In genomic region chr14:85532981-85533820, GRCh38 we compare ENCODE assay signal across 8 cellular contexts. TPM values are rescaled to one million over a fixed set of nuclear protein-coding genes. Genes with fewer than 3 reads are reported as not detected.
DNase-seq lines count a peak whose midpoint lies in the region; ATAC-seq and TF ChIP-seq lines count a peak whose summit lies in the region.

No MANE protein-coding gene starts in this region.

- H3K36me3 ChIP-seq in skeletal muscle tissue (ENCODE audit: control insufficient read depth in 3 of 3, insufficient read depth in 3 of 3, low read length in 3 of 3), result no peaks in the 10 kb centered on the region

- POLR2A ChIA-PET in naive thymus-derived CD8-positive, alpha-beta T cell (lab: Charles Lee), result no interaction called here

- H3K4me1 Mint-ChIP-seq in chondrocyte (ENCODE audit: low read depth), result peaks cover 51% of the 10 kb centered on the region
- H3K4me1 Mint-ChIP-seq in naive thymus-derived CD8-positive, alpha-beta T cell, result peaks cover 3 to 20% (median 17%) of the 10 kb centered on the region in 4 donors
- H3K4me1 Mint-ChIP-seq in activated T-helper 2 cell treated with anti-CD3 and anti-CD28 coated beads, Interferon-gamma antibody, Interleukin-2, Interleukin-4, amounts not matched to agents 10 μg/mL and 5 μg/mL and 100 μg/mL, durations not matched to agents 14 hours and 24 hours and 36 hours (ENCODE audit: low read depth), result peaks cover 8% of the 10 kb centered on the region

- peak overlapping the region; percentile 91 for H3K4me3 Mint-ChIP-seq in chondrocyte (ENCODE audit: unreplicated experiment)
- H3K4me3 Mint-ChIP-seq in naive thymus-derived CD8-positive, alpha-beta T cell, result peak overlapping the region in 1 of 10 donors; percentile 3
- no peak overlapping the region for H3K4me3 Mint-ChIP-seq in activated T-helper 2 cell treated with anti-CD3 and anti-CD28 coated beads, Interferon-gamma antibody, Interleukin-2, Interleukin-4, amounts not matched to agents 10 μg/mL and 5 μg/mL and 100 μg/mL, durations not matched to agents 14 hours and 24 hours and 36 hours (ENCODE audit: low read depth)

- H3K9me3 ChIP-seq in skeletal muscle tissue (ENCODE audit: control insufficient read depth in 3 of 3, low read length in 3 of 3), result no peaks in the 10 kb centered on the region

- peak overlapping the region; percentile 98 for H3K27ac Mint-ChIP-seq in chondrocyte (ENCODE audit: unreplicated experiment)
- H3K27ac Mint-ChIP-seq in naive thymus-derived CD8-positive, alpha-beta T cell, result no peak overlapping the region
- H3K27ac Mint-ChIP-seq in activated T-helper 2 cell treated with anti-CD3 and anti-CD28 coated beads, Interferon-gamma antibody, Interleukin-2, Interleukin-4, amounts not matched to agents 10 μg/mL and 5 μg/mL and 100 μg/mL, durations not matched to agents 14 hours and 24 hours and 36 hours, result no peak overlapping the region

- no peaks in the 10 kb centered on the region for H3K36me3 Mint-ChIP-seq in chondrocyte (ENCODE audit: low read depth)
- peaks cover 0 to 9% (median 9%) of the 10 kb centered on the region in 3 donors for H3K36me3 Mint-ChIP-seq in naive thymus-derived CD8-positive, alpha-beta T cell
- H3K36me3 Mint-ChIP-seq in activated T-helper 2 cell treated with anti-CD3 and anti-CD28 coated beads, Interferon-gamma antibody, Interleukin-2, Interleukin-4, amounts not matched to agents 10 μg/mL and 5 μg/mL and 100 μg/mL, durations not matched to agents 14 hours and 24 hours and 36 hours (ENCODE audit: low read depth), result no peaks in the 10 kb centered on the region

- peaks cover 36 to 41% (median 39%) of the 10 kb centered on the region in 3 donors for H3K4me1 ChIP-seq in skeletal muscle tissue (ENCODE audit: control insufficient read depth in 3 of 3, insufficient read depth in 3 of 3, low read length in 3 of 3)

- no peak for ATAC-seq in naive thymus-derived CD8-positive, alpha-beta T cell
- no peak for ATAC-seq in GM19023 (IDR thresholded peaks at IDR 0.05; ENCODE audit: unreplicated experiment)

- TF ChIP-seq CTCF in chondrocyte (IDR thresholded peaks at IDR 0.05), result no peak

- H3K9ac ChIP-seq in skeletal muscle tissue (ENCODE audit: low read depth in 1 of 3, low read length in 3 of 3), result peak overlapping the region; percentile 76 to 96 (median 88)

- peak overlapping the region; percentile 76 to 91 (median 85) for H3K4me3 ChIP-seq in skeletal muscle tissue (ENCODE audit: low read length in 3 of 3)

- intact Hi-C loops in activated T-helper 2 cell treated with anti-CD3 and anti-CD28 coated beads, Interferon-gamma antibody, Interleukin-2, Interleukin-4, amounts not matched to agents 10 μg/mL and 5 μg/mL and 100 μg/mL, durations not matched to agents 14 hours and 24 hours and 36 hours (cut with micrococcal nuclease), result no loop called here

- DNase-seq in COLO829 (ENCODE audit: low spot score) (peak; percentile 69), NCI-H187 (lab: John Stamatoyannopoulos, UW) (peak; percentile 56 to 76), chondrocyte (ENCODE audit: low spot score) (no peak), islet precursor cell (peak; percentile 93)
- no peak for DNase-seq in naive thymus-derived CD8-positive, alpha-beta T cell
- no peak for DNase-seq in activated T-helper 2 cell treated with anti-CD3 and anti-CD28 coated beads, Interferon-gamma antibody, Interleukin-2, Interleukin-4, amounts not matched to agents 10 μg/mL and 5 μg/mL and 100 μg/mL, durations not matched to agents 14 hours and 24 hours and 36 hours (ENCODE audit: low spot score)

- peaks cover 2 to 30% (median 19%) of the 10 kb centered on the region in 3 donors for H3K27me3 ChIP-seq in skeletal muscle tissue (ENCODE audit: control insufficient read depth in 3 of 3, insufficient read depth in 3 of 3, low read length in 3 of 3)

- peak overlapping the region; percentile 94 for H3K27ac ChIP-seq in skeletal muscle tissue (ENCODE audit: low read depth, low read length)

- no peaks in the 10 kb centered on the region for H3K27me3 Mint-ChIP-seq in chondrocyte (ENCODE audit: low read depth)
- H3K27me3 Mint-ChIP-seq in naive thymus-derived CD8-positive, alpha-beta T cell, result peaks cover 32 to 78% (median 58%) of the 10 kb centered on the region in 5 donors
- peaks cover 69% of the 10 kb centered on the region for H3K27me3 Mint-ChIP-seq in activated T-helper 2 cell treated with anti-CD3 and anti-CD28 coated beads, Interferon-gamma antibody, Interleukin-2, Interleukin-4, amounts not matched to agents 10 μg/mL and 5 μg/mL and 100 μg/mL, durations not matched to agents 14 hours and 24 hours and 36 hours (ENCODE audit: low read depth)

- no peaks in the 10 kb centered on the region for H3K9me3 Mint-ChIP-seq in chondrocyte (ENCODE audit: low read depth)
- peaks cover 0 to 8% (median 0%) of the 10 kb centered on the region in 9 donors for H3K9me3 Mint-ChIP-seq in naive thymus-derived CD8-positive, alpha-beta T cell
- H3K9me3 Mint-ChIP-seq in activated T-helper 2 cell treated with anti-CD3 and anti-CD28 coated beads, Interferon-gamma antibody, Interleukin-2, Interleukin-4, amounts not matched to agents 10 μg/mL and 5 μg/mL and 100 μg/mL, durations not matched to agents 14 hours and 24 hours and 36 hours, result no peaks in the 10 kb centered on the region

RNA-seq across cellular contexts. Expression of gene FLRT2, which starts 3.3 kb away (rescaled TPM):
- total RNA-seq in chondrocyte (170 to 241 TPM (median 227 TPM) in 3 replicates), skeletal muscle tissue (37.6 TPM)
- not detected for total RNA-seq in naive thymus-derived CD8-positive, alpha-beta T cell
- polyA plus RNA-seq in naive thymus-derived CD8-positive, alpha-beta T cell, result not detected
- total RNA-seq in activated T-helper 2 cell treated with anti-CD3 and anti-CD28 coated beads, Interferon-gamma antibody, Interleukin-2, Interleukin-4, amounts not matched to agents 10 μg/mL and 5 μg/mL and 100 μg/mL, durations not matched to agents 14 hours and 24 hours and 36 hours, result not detected in 2 replicates

Comparison
In these comparisons a context has a peak if more than half of its experiments do, and no peak if none do; other contexts are left out.
1. DNase-seq: peak in COLO829 (single experiment), NCI-H187 (2 of 2) and islet precursor cell (single experiment); none in chondrocyte (single experiment), naive thymus-derived CD8-positive, alpha-beta T cell (0 of 10) and activated T-helper 2 cell treated with anti-CD3 and anti-CD28 coated beads, Interferon-gamma antibody, Interleukin-2, Interleukin-4, amounts not matched to agents 10 μg/mL and 5 μg/mL and 100 μg/mL, durations not matched to agents 14 hours and 24 hours and 36 hours (single experiment).
2. RNA of gene FLRT2, which starts 3.3 kb away (total RNA-seq): 170 to 241 TPM in chondrocyte and 37.6 TPM in skeletal muscle tissue (single experiment); not detected in naive thymus-derived CD8-positive, alpha-beta T cell and not detected in activated T-helper 2 cell treated with anti-CD3 and anti-CD28 coated beads, Interferon-gamma antibody, Interleukin-2, Interleukin-4, amounts not matched to agents 10 μg/mL and 5 μg/mL and 100 μg/mL, durations not matched to agents 14 hours and 24 hours and 36 hours; every median in the first group is over 10 times any median in the second.